37 cellular contexts compared by ENCODE assay signal in genomic region chr2:117027646-117028045, GRCh38.
"Had no signal": no experiment of that assay in that cellular context is flagged by ENCODE, and none has a peak within 500 bp of the region (broad histone marks: within the 10 kb centered on the region; RNA-seq: fewer than 3 reads in every experiment).

No MANE protein-coding gene starts in this region.

- H3K27ac Mint-ChIP-seq: activated naive CD4-positive, alpha-beta T cell treated with anti-CD3 and anti-CD28 coated beads for 36 hours; activated naive CD4-positive, alpha-beta T cell treated with anti-CD3 and anti-CD28 coated beads, Interleukin-2, amount 10 ng/mL, durations not matched to agents 7 days and 5 days; activated naive CD4-positive, alpha-beta T cell treated with anti-CD3 and anti-CD28 coated beads, Interleukin-2, amount 50 U/mL, for 24 hours; activated naive CD4-positive, alpha-beta T cell treated with anti-CD3 and anti-CD28 coated beads, Interleukin-2, amount 50 U/mL, for 72 hours; activated naive CD8-positive, alpha-beta T cell; activated naive CD8-positive, alpha-beta T cell treated with anti-CD3 and anti-CD28 coated beads for 36 hours; activated naive CD8-positive, alpha-beta T cell treated with anti-CD3 and anti-CD28 coated beads, Interleukin-2, amount 10 ng/mL, durations not matched to agents 7 days and 5 days; activated naive CD8-positive, alpha-beta T cell treated with anti-CD3 and anti-CD28 coated beads, Interleukin-2, amount 50 U/mL, for 24 hours; activated T-cell treated with anti-CD3 and anti-CD28 coated beads, Interleukin-2, amount 50 U/mL, for 24 hours; activated T-cell treated with anti-CD3 and anti-CD28 coated beads, Interleukin-2, amount 50 U/mL, for 72 hours; activated T-helper 1 cell treated with anti-CD3 and anti-CD28 coated beads, Interleukin-12 subunit alpha, Interleukin-12 subunit beta, Interleukin-2, Interleukin-4 antibody, amounts not matched to agents 30 ng/mL and 10 ng/mL and 1 ng/mL, durations not matched to agents 14 hours and 24 hours and 36 hours; activated T-helper 17 cell treated with anti-CD3 and anti-CD28 coated beads, Interleukin-2, amount 50 U/mL, for 72 hours; activated T-helper 2 cell treated with anti-CD3 and anti-CD28 coated beads, Interferon-gamma antibody, Interleukin-2, Interleukin-4, amounts not matched to agents 10 μg/mL and 5 μg/mL and 100 μg/mL, durations not matched to agents 14 hours and 24 hours and 36 hours; brain had no signal

- H3K27me3 Mint-ChIP-seq: activated naive CD4-positive, alpha-beta T cell treated with anti-CD3 and anti-CD28 coated beads, Interleukin-2, amount 10 ng/mL, durations not matched to agents 7 days and 5 days; activated naive CD4-positive, alpha-beta T cell treated with anti-CD3 and anti-CD28 coated beads, Interleukin-2, amount 50 U/mL, for 24 hours; activated naive CD8-positive, alpha-beta T cell; activated naive CD8-positive, alpha-beta T cell treated with anti-CD3 and anti-CD28 coated beads for 36 hours; activated naive CD8-positive, alpha-beta T cell treated with anti-CD3 and anti-CD28 coated beads, Interleukin-2, amount 10 ng/mL, durations not matched to agents 7 days and 5 days; activated naive CD8-positive, alpha-beta T cell treated with anti-CD3 and anti-CD28 coated beads, Interleukin-2, amount 50 U/mL, for 24 hours; activated T-cell treated with anti-CD3 and anti-CD28 coated beads, Interleukin-2, amount 50 U/mL, for 24 hours; activated T-helper 17 cell treated with anti-CD3 and anti-CD28 coated beads, Interleukin-2, amount 50 U/mL, for 72 hours; brain; central memory CD8-positive, alpha-beta T cell had no signal

- H3K4me1 Mint-ChIP-seq: activated naive CD4-positive, alpha-beta T cell treated with anti-CD3 and anti-CD28 coated beads, Interleukin-2, amount 10 ng/mL, durations not matched to agents 7 days and 5 days; activated naive CD4-positive, alpha-beta T cell treated with anti-CD3 and anti-CD28 coated beads, Interleukin-2, amount 50 U/mL, for 24 hours; activated naive CD8-positive, alpha-beta T cell treated with anti-CD3 and anti-CD28 coated beads for 36 hours; activated naive CD8-positive, alpha-beta T cell treated with anti-CD3 and anti-CD28 coated beads, Interleukin-2, amount 10 ng/mL, durations not matched to agents 7 days and 5 days; activated naive CD8-positive, alpha-beta T cell treated with anti-CD3 and anti-CD28 coated beads, Interleukin-2, amount 50 U/mL, for 24 hours; activated T-helper 17 cell treated with anti-CD3 and anti-CD28 coated beads, Interleukin-2, amount 50 U/mL, for 72 hours; brain; central memory CD8-positive, alpha-beta T cell had no signal

- H3K9me3 ChIP-seq: adrenal gland, ascending aorta, body of pancreas had no signal

- H3K27ac ChIP-seq: adrenal gland, ascending aorta, body of pancreas, brain microvascular endothelial cell, breast epithelium, cardiac muscle cell had no signal

- H3K36me3 Mint-ChIP-seq: activated naive CD4-positive, alpha-beta T cell treated with anti-CD3 and anti-CD28 coated beads, Interleukin-2, amount 10 ng/mL, durations not matched to agents 7 days and 5 days; activated naive CD4-positive, alpha-beta T cell treated with anti-CD3 and anti-CD28 coated beads, Interleukin-2, amount 50 U/mL, for 24 hours; activated naive CD8-positive, alpha-beta T cell; activated naive CD8-positive, alpha-beta T cell treated with anti-CD3 and anti-CD28 coated beads for 36 hours; activated naive CD8-positive, alpha-beta T cell treated with anti-CD3 and anti-CD28 coated beads, Interleukin-2, amount 10 ng/mL, durations not matched to agents 7 days and 5 days; brain had no signal

- H3K27me3 ChIP-seq: adrenal gland, ascending aorta, body of pancreas, brain microvascular endothelial cell, breast epithelium, cardiac muscle cell had no signal

- H3K36me3 ChIP-seq: adrenal gland, ascending aorta, brain microvascular endothelial cell, breast epithelium, cardiac muscle cell had no signal

- H3K9me3 Mint-ChIP-seq: activated naive CD4-positive, alpha-beta T cell treated with anti-CD3 and anti-CD28 coated beads, Interleukin-2, amount 50 U/mL, for 24 hours had no signal

- H3K4me3 ChIP-seq: adrenal gland, ascending aorta, body of pancreas, breast epithelium, cardiac muscle cell had no signal

- H3K4me3 Mint-ChIP-seq: activated naive CD4-positive, alpha-beta T cell treated with anti-CD3 and anti-CD28 coated beads for 36 hours; activated naive CD4-positive, alpha-beta T cell treated with anti-CD3 and anti-CD28 coated beads, Interleukin-2, amount 10 ng/mL, durations not matched to agents 7 days and 5 days; activated naive CD4-positive, alpha-beta T cell treated with anti-CD3 and anti-CD28 coated beads, Interleukin-2, amount 50 U/mL, for 24 hours; activated naive CD8-positive, alpha-beta T cell; activated naive CD8-positive, alpha-beta T cell treated with anti-CD3 and anti-CD28 coated beads for 36 hours; activated naive CD8-positive, alpha-beta T cell treated with anti-CD3 and anti-CD28 coated beads, Interleukin-2, amount 10 ng/mL, durations not matched to agents 7 days and 5 days; activated naive CD8-positive, alpha-beta T cell treated with anti-CD3 and anti-CD28 coated beads, Interleukin-2, amount 50 U/mL, for 24 hours; activated T-cell treated with anti-CD3 and anti-CD28 coated beads, Interleukin-2, amount 50 U/mL, for 24 hours; activated T-cell treated with anti-CD3 and anti-CD28 coated beads, Interleukin-2, amount 50 U/mL, for 4 hours; activated T-cell treated with anti-CD3 and anti-CD28 coated beads, Interleukin-2, amount 50 U/mL, for 72 hours; activated T-helper 1 cell treated with anti-CD3 and anti-CD28 coated beads, Interleukin-12 subunit alpha, Interleukin-12 subunit beta, Interleukin-2, Interleukin-4 antibody, amounts not matched to agents 30 ng/mL and 10 ng/mL and 1 ng/mL, durations not matched to agents 14 hours and 24 hours and 36 hours; activated T-helper 17 cell treated with anti-CD3 and anti-CD28 coated beads, Interleukin-2, amount 50 U/mL, for 72 hours; brain; central memory CD8-positive, alpha-beta T cell had no signal

- ATAC-seq: activated naive CD4-positive, alpha-beta T cell treated with anti-CD3 and anti-CD28 coated beads, Interleukin-2, amount 50 U/mL, for 72 hours; activated naive CD8-positive, alpha-beta T cell treated with anti-CD3 and anti-CD28 coated beads, Interleukin-2, amount 50 U/mL, for 24 hours; activated T-cell treated with anti-CD3 and anti-CD28 coated beads, Interleukin-2, amount 50 U/mL, for 4 hours; activated T-cell treated with anti-CD3 and anti-CD28 coated beads, Interleukin-2, amount 50 U/mL, for 72 hours; activated T-helper 17 cell treated with anti-CD3 and anti-CD28 coated beads, Interleukin-2, amount 50 U/mL, for 72 hours; body of pancreas had no signal

- DNase-seq: activated effector memory CD4-positive, alpha-beta T cell treated with anti-CD3 and anti-CD28 coated beads, Interleukin-2, amount 50 U/mL, for 16 hours; activated effector memory CD4-positive, alpha-beta T cell treated with Interleukin-2 at 50 U/mL for 16 hours; activated gamma-delta T cell; activated gamma-delta T cell treated with Interleukin-2 at 50 U/mL for 16 hours; activated naive CD4-positive, alpha-beta T cell; activated naive CD4-positive, alpha-beta T cell treated with anti-CD3 and anti-CD28 coated beads for 36 hours; activated naive CD4-positive, alpha-beta T cell treated with anti-CD3 and anti-CD28 coated beads, Interleukin-2, amount 10 ng/mL, durations not matched to agents 7 days and 5 days; activated naive CD4-positive, alpha-beta T cell treated with anti-CD3 and anti-CD28 coated beads, Interleukin-2, amount 50 U/mL, for 16 hours; activated naive CD4-positive, alpha-beta T cell treated with Interleukin-2 at 50 U/mL for 16 hours; activated naive CD8-positive, alpha-beta T cell treated with anti-CD3 and anti-CD28 coated beads for 36 hours; activated naive CD8-positive, alpha-beta T cell treated with anti-CD3 and anti-CD28 coated beads, Interleukin-2, amount 10 ng/mL, durations not matched to agents 7 days and 5 days; activated naive CD8-positive, alpha-beta T cell treated with anti-CD3 and anti-CD28 coated beads, Interleukin-2, amount 50 U/mL, for 24 hours; activated T-cell treated with anti-CD3 and anti-CD28 coated beads, Interleukin-2, amount 50 U/mL, for 1 hour; activated T-cell treated with anti-CD3 and anti-CD28 coated beads, Interleukin-2, amount 50 U/mL, for 24 hours; activated T-cell treated with anti-CD3 and anti-CD28 coated beads, Interleukin-2, amount 50 U/mL, for 4 hours; activated T-cell treated with anti-CD3 and anti-CD28 coated beads, Interleukin-2, amount 50 U/mL, for 48 hours; activated T-cell treated with anti-CD3 and anti-CD28 coated beads, Interleukin-2, amount 50 U/mL, for 72 hours; adrenal gland; amniotic stem cell; amygdala; anterior cingulate cortex; aorta; body of pancreas; brain microvascular endothelial cell; central memory CD4-positive, alpha-beta T cell; cerebellar nuclear complex had no signal

- H3K4me1 ChIP-seq: adrenal gland, ascending aorta, body of pancreas, breast epithelium had no signal
